8 cellular contexts compared by ENCODE assay signal in genomic region chr22:44702479-44703219, GRCh38. TPM values are rescaled to one million over a fixed set of nuclear protein-coding genes. Genes with fewer than 3 reads are reported as not detected.
DNase-seq lines count a peak whose midpoint lies in the region; ATAC-seq, FAIRE-seq and TF ChIP-seq lines count a peak whose summit lies in the region.

No MANE protein-coding gene starts in this region.

- H3K9me3 Mint-ChIP-seq in T-helper 1 cell treated with Interleukin-12 subunit alpha and Interleukin-12 subunit beta and Interleukin-4 antibody, amounts not matched to agents 30 μg/mL and 1 μg/mL, for 36 hours, result no peaks in the 10 kb centered on the region

- H3K9me3 ChIP-seq in pancreas, result no peaks in the 10 kb centered on the region

- H3K36me3 ChIP-seq in pancreas, result no peaks in the 10 kb centered on the region

- H3K27me3 Mint-ChIP-seq in T-helper 1 cell treated with Interleukin-12 subunit alpha and Interleukin-12 subunit beta and Interleukin-4 antibody, amounts not matched to agents 30 μg/mL and 1 μg/mL, for 36 hours (ENCODE audit: low read depth), result peaks cover 8% of the 10 kb centered on the region

- no peak for FAIRE-seq in pancreas (lab: Jason Lieb, UNC)

- ATAC-seq in HG03175 (IDR thresholded peaks at IDR 0.05; ENCODE audit: unreplicated experiment), result peak; percentile 28
- ATAC-seq in pancreas, result peak; percentile 14 to 60 (median 22)
- no peak for ATAC-seq in GM21515 (IDR thresholded peaks at IDR 0.05; ENCODE audit: unreplicated experiment)

- H3K4me1 Mint-ChIP-seq in T-helper 1 cell treated with Interleukin-12 subunit alpha and Interleukin-12 subunit beta and Interleukin-4 antibody, amounts not matched to agents 30 μg/mL and 1 μg/mL, for 36 hours (ENCODE audit: low read depth), result peaks cover 3% of the 10 kb centered on the region

- no peaks in the 10 kb centered on the region for H3K27me3 ChIP-seq in pancreas

- DNase-seq in T-helper 1 cell, result no peak
- DNase-seq in activated CD4-positive, alpha-beta T cell treated with anti-CD3 and anti-CD28 coated beads, Interleukin-2, amount 50 U/mL, for 4 hours, result peak; percentile 16 to 19
- no peak for DNase-seq in fibroblast of mammary gland (ENCODE audit: low read depth)
- peak in 5 of 6 donors; percentile 25 to 85 (median 69) for DNase-seq in pancreas
- no peak for DNase-seq in SHP77 (lab: John Stamatoyannopoulos, UW)

- intact Hi-C loops in pancreas (cut with DNase I), result no loop called here

- no peaks in the 10 kb centered on the region for H3K36me3 Mint-ChIP-seq in T-helper 1 cell treated with Interleukin-12 subunit alpha and Interleukin-12 subunit beta and Interleukin-4 antibody, amounts not matched to agents 30 μg/mL and 1 μg/mL, for 36 hours (ENCODE audit: low read depth)

- no peak overlapping the region for H3K27ac Mint-ChIP-seq in T-helper 1 cell treated with Interleukin-12 subunit alpha and Interleukin-12 subunit beta and Interleukin-4 antibody, amounts not matched to agents 30 μg/mL and 1 μg/mL, for 36 hours

- H3K4me3 ChIP-seq in fibroblast of mammary gland (ENCODE audit: control insufficient read depth, low read depth, low read length) (peak overlapping the region; percentile 38), pancreas (peak overlapping the region; percentile 58 to 76 (median 74))

- H3K27ac ChIP-seq in pancreas, result peak overlapping the region in 2 of 4 donors; percentile 13 to 33

- peaks cover 0 to 3% (median 0%) of the 10 kb centered on the region in 3 donors for H3K4me1 ChIP-seq in pancreas

- H3K4me3 Mint-ChIP-seq in T-helper 1 cell treated with Interleukin-12 subunit alpha and Interleukin-12 subunit beta and Interleukin-4 antibody, amounts not matched to agents 30 μg/mL and 1 μg/mL, for 36 hours, result peak overlapping the region; percentile 21

- no peak for TF ChIP-seq CTCF in fibroblast of mammary gland (conservative IDR thresholded peaks at IDR 0.05; ENCODE audit: control insufficient read depth, insufficient read depth, low read depth, low read length)
- TF ChIP-seq CTCF in pancreas (IDR thresholded peaks at IDR 0.05), result no peak

- 1% methylated on average over 51 to 61 of the region's 61 CpGs for WGBS in pancreas, 2 donors

RNA-seq across cellular contexts. Expression of gene PRR5, which starts 0.6 kb away (rescaled TPM):
- 10 to 100 TPM in 3 of 6 donors, 1 to 10 TPM in 3; 7.0 to 10.7 (median 10.0) TPM for total RNA-seq in pancreas
- 10 to 100 TPM; 12.7 to 23.0 TPM for polyA plus RNA-seq in pancreas

RNA-seq across cellular contexts. Expression of gene ARHGAP8, which starts 49.7 kb away (rescaled TPM):
- total RNA-seq in pancreas, result 10 to 100 TPM in 4 of 6 donors, 1 to 10 TPM in 2; 8.6 to 20.1 (median 11.1) TPM
- 10 to 100 TPM; 52.2 to 59.2 TPM for polyA plus RNA-seq in pancreas

Comparison
In these comparisons a context has a peak if more than half of its experiments do, and no peak if none do; other contexts are left out.
1. DNase-seq: peak in activated CD4-positive, alpha-beta T cell treated with anti-CD3 and anti-CD28 coated beads, Interleukin-2, amount 50 U/mL, for 4 hours (2 of 2) and pancreas (5 of 6); none in T-helper 1 cell (0 of 5), fibroblast of mammary gland (single experiment) and SHP77 (0 of 2).